27 cellular contexts compared by ENCODE assay signal in the genomic region with DNA sequence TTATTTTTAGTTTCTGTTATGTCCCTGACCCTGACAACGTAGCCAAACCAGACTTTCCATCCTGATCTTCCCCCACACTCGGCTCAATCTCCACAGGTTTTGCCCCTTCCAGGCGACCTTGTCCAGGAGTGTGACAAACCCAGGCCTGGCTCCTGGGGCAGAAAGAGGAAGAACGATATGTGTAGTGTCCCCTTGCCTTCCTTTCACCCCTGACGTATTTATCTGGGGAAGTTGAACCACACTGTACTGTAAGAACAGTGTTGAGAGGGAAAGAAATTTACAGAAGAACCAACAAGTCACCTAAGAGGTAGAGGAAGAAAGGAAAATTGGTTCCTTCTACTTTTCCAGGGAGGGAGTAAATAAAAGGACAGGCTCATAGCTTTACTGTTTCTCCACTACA.
DNase-seq lines count a peak whose midpoint lies in the region; ATAC-seq, FAIRE-seq and TF ChIP-seq lines count a peak whose summit lies in the region.
"Had no signal": no experiment of that assay in that cellular context is flagged by ENCODE, and none has a peak within 500 bp of the region (broad histone marks: within the 10 kb centered on the region; RNA-seq: fewer than 3 reads in every experiment).

No MANE protein-coding gene starts in this region.

- WGBS in esophagus muscularis mucosa = 62% methylated on average over 5 of the region's 5 CpGs

- peak; percentile 43 for FAIRE-seq in bronchial epithelial cell (lab: Jason Lieb, UNC)
- FAIRE-seq: A549, H1 had no signal

- TF ChIP-seq CTCF in cardiac muscle cell (IDR thresholded peaks at IDR 0.05; ENCODE audit: low read depth, low read length) (no peak), bronchial epithelial cell (IDR thresholded peaks at IDR 0.05; ENCODE audit: insufficient read depth, low read length, severe bottlenecking) (no peak), upper lobe of right lung (IDR thresholded peaks at IDR 0.05) (no peak), esophagus muscularis mucosa (IDR thresholded peaks at IDR 0.05) (no peak)

- H3K4me1 ChIP-seq in cardiac muscle cell (ENCODE audit: low read depth) = peaks cover 38% of the 10 kb centered on the region
- H3K4me1 ChIP-seq in upper lobe of right lung = no peaks in the 10 kb centered on the region
- no peaks in the 10 kb centered on the region for H3K4me1 ChIP-seq in esophagus muscularis mucosa
- H3K4me1 ChIP-seq: vagina had no signal

- H3K4me3 ChIP-seq in cardiac muscle cell (no peak overlapping the region), bronchial epithelial cell (ENCODE audit: low read depth, low read length) (no peak overlapping the region), upper lobe of right lung (no peak overlapping the region), esophagus muscularis mucosa (no peak overlapping the region)
- H3K4me3 ChIP-seq: A549, smooth muscle cell, vagina had no signal

- H3K36me3 ChIP-seq in cardiac muscle cell = no peaks in the 10 kb centered on the region
- H3K36me3 ChIP-seq in bronchial epithelial cell (ENCODE audit: control insufficient read depth, insufficient read depth, low read length) = no peaks in the 10 kb centered on the region
- H3K36me3 ChIP-seq in upper lobe of right lung = no peaks in the 10 kb centered on the region
- H3K36me3 ChIP-seq in esophagus muscularis mucosa = peaks cover 0 to 3% (median 0%) of the 10 kb centered on the region in 4 donors
- H3K36me3 ChIP-seq: vagina had no signal

- intact Hi-C loops in cardiac septum (cut with DNase I) (no loop called here), upper lobe of right lung (cut with DNase I) (no loop called here), esophagus muscularis mucosa (cut with DNase I) (no loop called here)

- TF ChIP-seq EP300 in esophagus muscularis mucosa (IDR thresholded peaks at IDR 0.05) = no peak

- no peak for TF ChIP-seq POLR2A in esophagus muscularis mucosa (IDR thresholded peaks at IDR 0.05; ENCODE audit: low read depth)

- peak overlapping the region; percentile 53 for H3K27ac ChIP-seq in cardiac muscle cell
- no peak overlapping the region for H3K27ac ChIP-seq in upper lobe of right lung
- no peak overlapping the region for H3K27ac ChIP-seq in esophagus muscularis mucosa (replicated peaks in 1 of 4)
- H3K27ac ChIP-seq: A549, vagina had no signal

- peak; percentile 80 for ATAC-seq in upper lobe of right lung
- ATAC-seq: A549; effector memory CD8-positive, alpha-beta T cell; right cardiac atrium had no signal

- H3K27me3 ChIP-seq in cardiac muscle cell = no peaks in the 10 kb centered on the region
- no peaks in the 10 kb centered on the region for H3K27me3 ChIP-seq in bronchial epithelial cell (ENCODE audit: control insufficient read depth, insufficient read depth, low read length)
- no peaks in the 10 kb centered on the region for H3K27me3 ChIP-seq in upper lobe of right lung
- no peaks in the 10 kb centered on the region for H3K27me3 ChIP-seq in esophagus muscularis mucosa
- H3K27me3 ChIP-seq: vagina had no signal

- DNase-seq in cardiac muscle cell (ENCODE audit: low read depth in 1 of 2, low spot score in 1 of 2) (no peak), cardiac septum (ENCODE audit: low spot score) (no peak), SKM-1 (lab: John Stamatoyannopoulos, UW; ENCODE audit: unreplicated experiment) (peak; percentile 32), bronchial epithelial cell (ENCODE audit: low read depth) (no peak), upper lobe of right lung (no peak), glomerular visceral epithelial cell (ENCODE audit: extremely low spot score) (no peak), esophagus muscularis mucosa (ENCODE audit: extremely low spot score) (no peak)
- DNase-seq in stimulated activated naive CD4-positive, alpha-beta T cell (lab: John Stamatoyannopoulos, UW) = no peak
- DNase-seq: activated B cell treated with CpG ODN at 0.5 μM for 24 hours; activated effector memory CD4-positive, alpha-beta T cell treated with anti-CD3 and anti-CD28 coated beads, Interleukin-2, amount 50 U/mL, for 16 hours; activated T-cell treated with anti-CD3 and anti-CD28 coated beads, Interleukin-2, amount 50 U/mL, for 24 hours; anterior cingulate cortex; Calu3; caudate nucleus; CD4-positive, CD25-positive, alpha-beta regulatory T cell; cortex of kidney; DND-41; effector memory CD8-positive, alpha-beta T cell; mesenchymal stem cell; NCI-H1436; NCI-H748 treated with DMSO at 0.1 percent for 48 hours; SK-N-SH had no signal

- H3K9me3 ChIP-seq in cardiac muscle cell (ENCODE audit: low read depth) (no peaks in the 10 kb centered on the region), upper lobe of right lung (no peaks in the 10 kb centered on the region), esophagus muscularis mucosa (no peaks in the 10 kb centered on the region)
- H3K9me3 ChIP-seq: A549, SK-N-SH, vagina had no signal
